In the genomic region with DNA sequence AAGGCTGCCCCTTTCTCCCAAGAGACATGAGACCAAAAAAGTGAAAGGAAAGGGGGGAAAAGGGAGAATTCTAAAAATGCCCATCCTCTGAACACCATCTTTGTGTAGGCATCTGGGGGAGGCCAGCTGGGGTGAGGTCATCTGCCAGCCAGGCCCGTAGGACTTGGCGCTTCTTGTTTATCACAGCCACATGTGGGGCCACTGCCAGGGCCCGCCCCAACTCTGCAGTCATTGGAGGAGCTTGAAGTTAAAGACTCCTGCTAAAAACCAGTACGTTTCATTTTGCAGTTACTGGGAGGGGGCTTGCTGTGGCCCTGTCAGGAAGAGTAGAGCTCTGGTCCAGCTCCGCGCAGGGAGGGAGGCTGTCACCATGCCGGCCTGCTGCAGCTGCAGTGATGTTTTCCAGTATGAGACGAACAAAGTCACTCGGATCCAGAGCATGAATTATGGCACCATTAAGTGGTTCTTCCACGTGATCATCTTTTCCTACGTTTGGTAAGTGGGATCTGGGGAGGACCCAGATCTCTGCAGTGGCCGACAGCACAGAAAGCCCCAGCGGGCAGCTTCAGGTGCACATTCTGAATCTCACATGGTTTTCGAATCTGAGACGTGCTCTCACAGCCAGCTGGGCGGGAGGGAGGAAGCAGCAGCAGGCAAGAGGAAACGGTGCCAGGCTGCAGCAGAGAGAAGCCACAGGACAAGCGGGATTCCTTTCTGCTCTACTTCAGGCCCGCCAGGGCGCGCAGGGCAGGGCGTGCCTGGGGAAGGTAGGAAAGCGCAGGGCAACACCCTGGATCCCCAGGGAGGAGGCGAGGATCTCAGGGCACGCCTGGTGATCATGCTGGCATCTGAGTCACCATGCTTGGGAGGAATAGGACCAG, we compare ENCODE assay signal across 1 cellular context.
A peak's percentile ranks its signal among the peaks of the same experiment; 100 is the strongest.
TF ChIP-seq lines count a peak whose summit lies in the region.

P2RX7 (plus strand) TSS at position 276 of the 881 bp plus-strand sequence; CDS start at position 371, 95 bp downstream.

TF ChIP-seq in HepG2, 621 proteins besides CTCF, POLR2A, EP300 and RAD21 (continued from another document and continues in another):
- TF ChIP-seq ARNT2 (CRISPR knock-in tag; IDR thresholded peaks at IDR 0.05; ENCODE audit: low read depth) (0 out of 2 replicates have a peak, but pooled peaks have one; percentile 14), TEAD2 (CRISPR knock-in tag; IDR thresholded peaks at IDR 0.05) (no peak), HOXA3 (CRISPR knock-in tag; IDR thresholded peaks at IDR 0.05) (0 out of 2 replicates have a peak, but pooled peaks have one; percentile 12), MAFK (conservative IDR thresholded peaks at IDR 0.05 in 1 of 2, IDR thresholded peaks at IDR 0.05 in 1 of 2; ENCODE audit: low read length in 2 of 2) (no peak), ARNTL (CRISPR knock-in tag; IDR thresholded peaks at IDR 0.05) (no peak), ZNF556 (CRISPR knock-in tag; IDR thresholded peaks at IDR 0.05; ENCODE audit: borderline replicate concordance) (no peak), ZKSCAN5 (CRISPR knock-in tag; IDR thresholded peaks at IDR 0.05) (no peak), SAP130 (CRISPR knock-in tag; IDR thresholded peaks at IDR 0.05; ENCODE audit: low read depth) (0 out of 2 replicates have a peak, but pooled peaks have one; percentile 15), GRHL1 (CRISPR knock-in tag; conservative IDR thresholded peaks at IDR 0.05) (no peak), FLYWCH1 (CRISPR knock-in tag; IDR thresholded peaks at IDR 0.05) (no peak), ZNF780A (CRISPR knock-in tag; IDR thresholded peaks at IDR 0.05) (no peak), SMAD9 (CRISPR knock-in tag; IDR thresholded peaks at IDR 0.05) (no peak), SP2 (CRISPR knock-in tag; IDR thresholded peaks at IDR 0.05) (no peak), ZNF362 (CRISPR knock-in tag; IDR thresholded peaks at IDR 0.05; ENCODE audit: borderline replicate concordance) (no peak), SIN3A (IDR thresholded peaks at IDR 0.05; ENCODE audit: borderline replicate concordance, low read depth, low read length) (no peak; the same call in 1 of the 2 replicates), ELF3 (CRISPR knock-in tag; IDR thresholded peaks at IDR 0.05) (0 out of 2 replicates have a peak, but pooled peaks have one; percentile 11), ZNF207 (IDR thresholded peaks at IDR 0.05; ENCODE audit: borderline replicate concordance) (no peak), ETS1 (CRISPR knock-in tag; IDR thresholded peaks at IDR 0.05) (no peak), CBX5 (CRISPR knock-in tag; IDR thresholded peaks at IDR 0.05; ENCODE audit: borderline replicate concordance) (no peak), GMEB1 (CRISPR knock-in tag; IDR thresholded peaks at IDR 0.05; ENCODE audit: borderline replicate concordance) (no peak), YEATS4 (CRISPR knock-in tag; IDR thresholded peaks at IDR 0.05; ENCODE audit: borderline replicate concordance) (no peak), KDM6A (CRISPR knock-in tag; IDR thresholded peaks at IDR 0.05; ENCODE audit: low read depth) (no peak), NKX3-1 (CRISPR knock-in tag; IDR thresholded peaks at IDR 0.05) (no peak), ZNF773 (CRISPR knock-in tag; IDR thresholded peaks at IDR 0.05; ENCODE audit: borderline replicate concordance) (no peak), FOSL1 (CRISPR knock-in tag; IDR thresholded peaks at IDR 0.05; ENCODE audit: borderline replicate concordance) (no peak), ZKSCAN8 (CRISPR knock-in tag; IDR thresholded peaks at IDR 0.05; ENCODE audit: borderline replicate concordance) (no peak)
- TF ChIP-seq, protein P1, sequence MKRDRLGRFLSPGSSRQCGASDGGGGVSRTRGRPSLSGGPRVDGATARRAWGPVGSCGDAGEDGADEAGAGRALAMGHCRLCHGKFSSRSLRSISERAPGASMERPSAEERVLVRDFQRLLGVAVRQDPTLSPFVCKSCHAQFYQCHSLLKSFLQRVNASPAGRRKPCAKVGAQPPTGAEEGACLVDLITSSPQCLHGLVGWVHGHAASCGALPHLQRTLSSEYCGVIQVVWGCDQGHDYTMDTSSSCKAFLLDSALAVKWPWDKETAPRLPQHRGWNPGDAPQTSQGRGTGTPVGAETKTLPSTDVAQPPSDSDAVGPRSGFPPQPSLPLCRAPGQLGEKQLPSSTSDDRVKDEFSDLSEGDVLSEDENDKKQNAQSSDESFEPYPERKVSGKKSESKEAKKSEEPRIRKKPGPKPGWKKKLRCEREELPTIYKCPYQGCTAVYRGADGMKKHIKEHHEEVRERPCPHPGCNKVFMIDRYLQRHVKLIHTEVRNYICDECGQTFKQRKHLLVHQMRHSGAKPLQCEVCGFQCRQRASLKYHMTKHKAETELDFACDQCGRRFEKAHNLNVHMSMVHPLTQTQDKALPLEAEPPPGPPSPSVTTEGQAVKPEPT (CRISPR knock-in tag; IDR thresholded peaks at IDR 0.05; ENCODE audit: low read depth) = no peak
- TF ChIP-seq, protein P2, sequence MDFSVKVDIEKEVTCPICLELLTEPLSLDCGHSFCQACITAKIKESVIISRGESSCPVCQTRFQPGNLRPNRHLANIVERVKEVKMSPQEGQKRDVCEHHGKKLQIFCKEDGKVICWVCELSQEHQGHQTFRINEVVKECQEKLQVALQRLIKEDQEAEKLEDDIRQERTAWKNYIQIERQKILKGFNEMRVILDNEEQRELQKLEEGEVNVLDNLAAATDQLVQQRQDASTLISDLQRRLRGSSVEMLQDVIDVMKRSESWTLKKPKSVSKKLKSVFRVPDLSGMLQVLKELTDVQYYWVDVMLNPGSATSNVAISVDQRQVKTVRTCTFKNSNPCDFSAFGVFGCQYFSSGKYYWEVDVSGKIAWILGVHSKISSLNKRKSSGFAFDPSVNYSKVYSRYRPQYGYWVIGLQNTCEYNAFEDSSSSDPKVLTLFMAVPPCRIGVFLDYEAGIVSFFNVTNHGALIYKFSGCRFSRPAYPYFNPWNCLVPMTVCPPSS (IDR thresholded peaks at IDR 0.05) = no peak
- TF ChIP-seq, protein P3, sequence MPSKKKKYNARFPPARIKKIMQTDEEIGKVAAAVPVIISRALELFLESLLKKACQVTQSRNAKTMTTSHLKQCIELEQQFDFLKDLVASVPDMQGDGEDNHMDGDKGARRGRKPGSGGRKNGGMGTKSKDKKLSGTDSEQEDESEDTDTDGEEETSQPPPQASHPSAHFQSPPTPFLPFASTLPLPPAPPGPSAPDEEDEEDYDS (CRISPR knock-in tag; IDR thresholded peaks at IDR 0.05) = 0 out of 2 replicates have a peak, but pooled peaks have one; percentile 12
- TF ChIP-seq, protein P4, sequence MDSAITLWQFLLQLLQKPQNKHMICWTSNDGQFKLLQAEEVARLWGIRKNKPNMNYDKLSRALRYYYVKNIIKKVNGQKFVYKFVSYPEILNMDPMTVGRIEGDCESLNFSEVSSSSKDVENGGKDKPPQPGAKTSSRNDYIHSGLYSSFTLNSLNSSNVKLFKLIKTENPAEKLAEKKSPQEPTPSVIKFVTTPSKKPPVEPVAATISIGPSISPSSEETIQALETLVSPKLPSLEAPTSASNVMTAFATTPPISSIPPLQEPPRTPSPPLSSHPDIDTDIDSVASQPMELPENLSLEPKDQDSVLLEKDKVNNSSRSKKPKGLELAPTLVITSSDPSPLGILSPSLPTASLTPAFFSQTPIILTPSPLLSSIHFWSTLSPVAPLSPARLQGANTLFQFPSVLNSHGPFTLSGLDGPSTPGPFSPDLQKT (CRISPR knock-in tag; IDR thresholded peaks at IDR 0.05; ENCODE audit: borderline replicate concordance) = no peak
- TF ChIP-seq, protein P5, sequence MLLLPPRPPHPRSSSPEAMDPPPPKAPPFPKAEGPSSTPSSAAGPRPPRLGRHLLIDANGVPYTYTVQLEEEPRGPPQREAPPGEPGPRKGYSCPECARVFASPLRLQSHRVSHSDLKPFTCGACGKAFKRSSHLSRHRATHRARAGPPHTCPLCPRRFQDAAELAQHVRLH (CRISPR knock-in tag; IDR thresholded peaks at IDR 0.05; ENCODE audit: borderline replicate concordance, low read depth) = no peak
- TF ChIP-seq, protein P6, sequence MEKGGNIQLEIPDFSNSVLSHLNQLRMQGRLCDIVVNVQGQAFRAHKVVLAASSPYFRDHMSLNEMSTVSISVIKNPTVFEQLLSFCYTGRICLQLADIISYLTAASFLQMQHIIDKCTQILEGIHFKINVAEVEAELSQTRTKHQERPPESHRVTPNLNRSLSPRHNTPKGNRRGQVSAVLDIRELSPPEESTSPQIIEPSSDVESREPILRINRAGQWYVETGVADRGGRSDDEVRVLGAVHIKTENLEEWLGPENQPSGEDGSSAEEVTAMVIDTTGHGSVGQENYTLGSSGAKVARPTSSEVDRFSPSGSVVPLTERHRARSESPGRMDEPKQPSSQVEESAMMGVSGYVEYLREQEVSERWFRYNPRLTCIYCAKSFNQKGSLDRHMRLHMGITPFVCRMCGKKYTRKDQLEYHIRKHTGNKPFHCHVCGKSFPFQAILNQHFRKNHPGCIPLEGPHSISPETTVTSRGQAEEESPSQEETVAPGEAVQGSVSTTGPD (CRISPR knock-in tag; IDR thresholded peaks at IDR 0.05) = no peak
- TF ChIP-seq, protein P7, sequence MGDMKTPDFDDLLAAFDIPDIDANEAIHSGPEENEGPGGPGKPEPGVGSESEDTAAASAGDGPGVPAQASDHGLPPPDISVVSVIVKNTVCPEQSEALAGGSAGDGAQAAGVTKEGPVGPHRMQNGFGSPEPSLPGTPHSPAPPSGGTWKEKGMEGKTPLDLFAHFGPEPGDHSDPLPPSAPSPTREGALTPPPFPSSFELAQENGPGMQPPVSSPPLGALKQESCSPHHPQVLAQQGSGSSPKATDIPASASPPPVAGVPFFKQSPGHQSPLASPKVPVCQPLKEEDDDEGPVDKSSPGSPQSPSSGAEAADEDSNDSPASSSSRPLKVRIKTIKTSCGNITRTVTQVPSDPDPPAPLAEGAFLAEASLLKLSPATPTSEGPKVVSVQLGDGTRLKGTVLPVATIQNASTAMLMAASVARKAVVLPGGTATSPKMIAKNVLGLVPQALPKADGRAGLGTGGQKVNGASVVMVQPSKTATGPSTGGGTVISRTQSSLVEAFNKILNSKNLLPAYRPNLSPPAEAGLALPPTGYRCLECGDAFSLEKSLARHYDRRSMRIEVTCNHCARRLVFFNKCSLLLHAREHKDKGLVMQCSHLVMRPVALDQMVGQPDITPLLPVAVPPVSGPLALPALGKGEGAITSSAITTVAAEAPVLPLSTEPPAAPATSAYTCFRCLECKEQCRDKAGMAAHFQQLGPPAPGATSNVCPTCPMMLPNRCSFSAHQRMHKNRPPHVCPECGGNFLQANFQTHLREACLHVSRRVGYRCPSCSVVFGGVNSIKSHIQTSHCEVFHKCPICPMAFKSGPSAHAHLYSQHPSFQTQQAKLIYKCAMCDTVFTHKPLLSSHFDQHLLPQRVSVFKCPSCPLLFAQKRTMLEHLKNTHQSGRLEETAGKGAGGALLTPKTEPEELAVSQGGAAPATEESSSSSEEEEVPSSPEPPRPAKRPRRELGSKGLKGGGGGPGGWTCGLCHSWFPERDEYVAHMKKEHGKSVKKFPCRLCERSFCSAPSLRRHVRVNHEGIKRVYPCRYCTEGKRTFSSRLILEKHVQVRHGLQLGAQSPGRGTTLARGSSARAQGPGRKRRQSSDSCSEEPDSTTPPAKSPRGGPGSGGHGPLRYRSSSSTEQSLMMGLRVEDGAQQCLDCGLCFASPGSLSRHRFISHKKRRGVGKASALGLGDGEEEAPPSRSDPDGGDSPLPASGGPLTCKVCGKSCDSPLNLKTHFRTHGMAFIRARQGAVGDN (CRISPR knock-in tag; IDR thresholded peaks at IDR 0.05) = peak; percentile 67
